In genomic region chr11:47000033-47000432, GRCh38 we compare ENCODE assay signal across 25 cellular contexts.
"Had no signal": no experiment of that assay in that cellular context is flagged by ENCODE, and none has a peak within 500 bp of the region (broad histone marks: within the 10 kb centered on the region; RNA-seq: fewer than 3 reads in every experiment).

No MANE protein-coding gene starts in this region.

- H3K9me3 Mint-ChIP-seq: dendritic cell treated with granulocyte-macrophage colony-stimulating factor and Interleukin-4, amounts not matched to agents 40 ng/mL and 50 ng/mL, for 4 days; effector memory CD8-positive, alpha-beta T cell had no signal

- H3K9ac ChIP-seq: parathyroid adenoma had no signal

- H3K4me3 Mint-ChIP-seq: dendritic cell treated with granulocyte-macrophage colony-stimulating factor and Interleukin-4, amounts not matched to agents 40 ng/mL and 50 ng/mL, for 4 days; effector memory CD8-positive, alpha-beta T cell; naive B cell had no signal

- ATAC-seq: effector memory CD8-positive, alpha-beta T cell; gastrocnemius medialis; lower lobe of right lung; sciatic nerve had no signal

- H3K27ac Mint-ChIP-seq: dendritic cell treated with granulocyte-macrophage colony-stimulating factor and Interleukin-4, amounts not matched to agents 40 ng/mL and 50 ng/mL, for 4 days; effector memory CD8-positive, alpha-beta T cell; nephron progenitor cell had no signal

- FAIRE-seq: colon, keratinocyte had no signal

- H3K4me1 ChIP-seq: prostate gland had no signal

- H3K27me3 Mint-ChIP-seq: dendritic cell treated with granulocyte-macrophage colony-stimulating factor and Interleukin-4, amounts not matched to agents 40 ng/mL and 50 ng/mL, for 4 days; effector memory CD8-positive, alpha-beta T cell; naive B cell had no signal

- H3K4me3 ChIP-seq: esophagus muscularis mucosa, gastrocnemius medialis, left ventricle myocardium inferior, lower lobe of right lung, prostate gland, skin epidermis, stomach, thoracic aorta, transverse colon had no signal

- H3K36me3 ChIP-seq: gastrocnemius medialis, lower lobe of right lung, prostate gland, thoracic aorta, transverse colon had no signal

- DNase-seq: effector memory CD8-positive, alpha-beta T cell; gastrocnemius medialis; glutamatergic neuron; left ventricle myocardium inferior; lower lobe of right lung; mesenchymal stem cell; midbrain; naive B cell; nephron progenitor cell; retina; stimulated activated CD4-positive, alpha-beta T cell treated with anti-CD3 and anti-CD28 coated beads, Interleukin-2, amount 100 ng/mL, for 24 hours; stimulated activated naive CD4-positive, alpha-beta T cell; stomach; substantia nigra; transverse colon had no signal

- H3K79me2 ChIP-seq: parathyroid adenoma had no signal

- H3K27ac ChIP-seq: epithelial cell of prostate, esophagus muscularis mucosa, gastrocnemius medialis, left ventricle myocardium inferior, lower lobe of right lung, parathyroid adenoma, prostate gland, skin epidermis, stomach, thoracic aorta, transverse colon had no signal

- H3K27me3 ChIP-seq: esophagus muscularis mucosa, gastrocnemius medialis, stomach, transverse colon had no signal

- H3K9me3 ChIP-seq: esophagus muscularis mucosa, gastrocnemius medialis, left ventricle myocardium inferior, lower lobe of right lung, prostate gland, stomach, thoracic aorta, transverse colon had no signal

- H2AFZ ChIP-seq: parathyroid adenoma had no signal
